Comparison of ENCODE assay signal across 2 cellular contexts in the genomic region with DNA sequence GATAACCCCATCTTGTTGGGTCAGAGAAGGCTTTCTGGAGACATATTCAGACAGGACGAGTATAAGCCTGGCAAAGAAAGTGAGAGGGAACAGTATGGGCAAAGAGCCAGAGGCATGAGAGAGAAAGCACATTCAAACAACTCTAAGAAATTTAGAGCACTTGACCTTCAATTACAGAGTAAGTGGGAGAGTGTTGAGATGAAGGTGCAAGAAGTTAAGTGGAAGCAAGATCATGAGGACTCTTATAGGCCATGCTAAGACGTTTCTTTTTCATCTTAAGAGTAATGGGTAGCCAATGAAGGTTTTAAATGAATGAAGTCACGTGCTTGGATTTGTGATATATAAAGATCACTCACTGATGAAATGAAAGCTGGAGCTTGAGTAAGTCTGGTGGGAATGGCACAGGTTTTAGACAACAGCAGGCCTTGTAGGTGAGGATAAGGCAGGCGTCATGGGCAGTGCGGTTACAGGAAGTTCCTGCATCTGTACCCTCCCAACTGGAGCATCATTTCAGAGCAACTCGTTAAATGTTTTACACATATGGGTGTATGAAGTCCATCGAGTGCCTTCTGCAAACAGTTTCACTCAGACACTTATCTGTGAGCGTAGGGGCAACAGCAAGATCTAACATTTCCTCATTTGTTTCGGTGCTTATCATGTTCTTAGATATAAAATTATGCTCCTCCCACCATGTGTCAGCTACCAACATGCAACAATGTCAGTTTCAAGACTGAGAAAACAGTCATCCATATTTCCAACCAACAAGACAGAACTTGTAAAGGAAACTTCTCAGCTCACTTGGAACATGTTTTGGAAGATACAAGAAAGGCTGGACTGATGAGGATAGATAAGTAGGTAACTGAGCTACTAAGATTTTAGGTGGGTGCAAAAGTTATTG.
TF ChIP-seq lines count a peak whose summit lies in the region.

No MANE protein-coding gene starts in this region.

TF ChIP-seq in HEK293, 187 proteins besides CTCF, POLR2A, EP300 and RAD21:
- TF ChIP-seq ZNF416 (tag by site-specific recombination; IDR thresholded peaks at IDR 0.05) (no peak), ZNF140 (tag by site-specific recombination; IDR thresholded peaks at IDR 0.05) (0 out of 2 replicates have a peak, but pooled peaks have one; percentile 9), SCRT1 (tag by site-specific recombination; IDR thresholded peaks at IDR 0.05; ENCODE audit: borderline replicate concordance) (no peak), ZXDB (tag by site-specific recombination; IDR thresholded peaks at IDR 0.05) (no peak), ZNF521 (tag by site-specific recombination; IDR thresholded peaks at IDR 0.05) (no peak), ZNF660 (tag by site-specific recombination; IDR thresholded peaks at IDR 0.05) (no peak), PRDM1 (tag by site-specific recombination; IDR thresholded peaks at IDR 0.05) (peak; percentile 56)
- TF ChIP-seq, protein P1, sequence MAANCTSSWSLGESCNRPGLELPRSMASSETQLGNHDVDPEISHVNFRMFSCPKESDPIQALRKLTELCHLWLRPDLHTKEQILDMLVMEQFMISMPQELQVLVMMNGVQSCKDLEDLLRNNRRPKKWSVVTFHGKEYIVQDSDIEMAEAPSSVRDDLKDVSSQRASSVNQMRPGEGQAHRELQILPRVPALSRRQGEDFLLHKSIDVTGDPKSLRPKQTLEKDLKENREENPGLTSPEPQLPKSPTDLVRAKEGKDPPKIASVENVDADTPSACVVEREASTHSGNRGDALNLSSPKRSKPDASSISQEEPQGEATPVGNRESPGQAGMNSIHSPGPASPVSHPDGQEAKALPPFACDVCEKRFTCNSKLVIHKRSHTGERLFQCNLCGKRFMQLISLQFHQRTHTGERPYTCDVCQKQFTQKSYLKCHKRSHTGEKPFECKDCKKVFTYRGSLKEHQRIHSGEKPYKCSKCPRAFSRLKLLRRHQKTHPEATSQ (tag by site-specific recombination; IDR thresholded peaks at IDR 0.05) = no peak
- TF ChIP-seq, protein P2, sequence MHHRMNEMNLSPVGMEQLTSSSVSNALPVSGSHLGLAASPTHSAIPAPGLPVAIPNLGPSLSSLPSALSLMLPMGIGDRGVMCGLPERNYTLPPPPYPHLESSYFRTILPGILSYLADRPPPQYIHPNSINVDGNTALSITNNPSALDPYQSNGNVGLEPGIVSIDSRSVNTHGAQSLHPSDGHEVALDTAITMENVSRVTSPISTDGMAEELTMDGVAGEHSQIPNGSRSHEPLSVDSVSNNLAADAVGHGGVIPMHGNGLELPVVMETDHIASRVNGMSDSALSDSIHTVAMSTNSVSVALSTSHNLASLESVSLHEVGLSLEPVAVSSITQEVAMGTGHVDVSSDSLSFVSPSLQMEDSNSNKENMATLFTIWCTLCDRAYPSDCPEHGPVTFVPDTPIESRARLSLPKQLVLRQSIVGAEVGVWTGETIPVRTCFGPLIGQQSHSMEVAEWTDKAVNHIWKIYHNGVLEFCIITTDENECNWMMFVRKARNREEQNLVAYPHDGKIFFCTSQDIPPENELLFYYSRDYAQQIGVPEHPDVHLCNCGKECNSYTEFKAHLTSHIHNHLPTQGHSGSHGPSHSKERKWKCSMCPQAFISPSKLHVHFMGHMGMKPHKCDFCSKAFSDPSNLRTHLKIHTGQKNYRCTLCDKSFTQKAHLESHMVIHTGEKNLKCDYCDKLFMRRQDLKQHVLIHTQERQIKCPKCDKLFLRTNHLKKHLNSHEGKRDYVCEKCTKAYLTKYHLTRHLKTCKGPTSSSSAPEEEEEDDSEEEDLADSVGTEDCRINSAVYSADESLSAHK (tag by site-specific recombination; IDR thresholded peaks at IDR 0.05) = 0 out of 2 replicates have a peak, but pooled peaks have one; percentile 17

TF ChIP-seq in K562, 482 proteins besides CTCF, POLR2A, EP300 and RAD21:
- TF ChIP-seq PTBP1 (IDR thresholded peaks at IDR 0.05; ENCODE audit: low read depth, low read length) (no peak), NFE2 (IDR thresholded peaks at IDR 0.05; ENCODE audit: low read depth) (no peak), HDAC3 (IDR thresholded peaks at IDR 0.05; ENCODE audit: borderline replicate concordance, partially characterized antibody) (no peak), ZNF551 (CRISPR knock-in tag; IDR thresholded peaks at IDR 0.05) (no peak), HIVEP1 (CRISPR knock-in tag; IDR thresholded peaks at IDR 0.05) (no peak), FOXK2 (conservative IDR thresholded peaks at IDR 0.05 in 1 of 2, IDR thresholded peaks at IDR 0.05 in 1 of 2; ENCODE audit: low read depth in 2 of 2) (no peak), RBFOX2 (IDR thresholded peaks at IDR 0.05; ENCODE audit: low read depth, low read length) (no peak), RBM14 (IDR thresholded peaks at IDR 0.05; ENCODE audit: borderline replicate concordance, insufficient read depth, low read depth, low read length) (no peak)
- TF ChIP-seq, protein P3, sequence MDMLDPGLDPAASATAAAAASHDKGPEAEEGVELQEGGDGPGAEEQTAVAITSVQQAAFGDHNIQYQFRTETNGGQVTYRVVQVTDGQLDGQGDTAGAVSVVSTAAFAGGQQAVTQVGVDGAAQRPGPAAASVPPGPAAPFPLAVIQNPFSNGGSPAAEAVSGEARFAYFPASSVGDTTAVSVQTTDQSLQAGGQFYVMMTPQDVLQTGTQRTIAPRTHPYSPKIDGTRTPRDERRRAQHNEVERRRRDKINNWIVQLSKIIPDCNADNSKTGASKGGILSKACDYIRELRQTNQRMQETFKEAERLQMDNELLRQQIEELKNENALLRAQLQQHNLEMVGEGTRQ (CRISPR knock-in tag; IDR thresholded peaks at IDR 0.05) = no peak
- TF ChIP-seq, protein P4, sequence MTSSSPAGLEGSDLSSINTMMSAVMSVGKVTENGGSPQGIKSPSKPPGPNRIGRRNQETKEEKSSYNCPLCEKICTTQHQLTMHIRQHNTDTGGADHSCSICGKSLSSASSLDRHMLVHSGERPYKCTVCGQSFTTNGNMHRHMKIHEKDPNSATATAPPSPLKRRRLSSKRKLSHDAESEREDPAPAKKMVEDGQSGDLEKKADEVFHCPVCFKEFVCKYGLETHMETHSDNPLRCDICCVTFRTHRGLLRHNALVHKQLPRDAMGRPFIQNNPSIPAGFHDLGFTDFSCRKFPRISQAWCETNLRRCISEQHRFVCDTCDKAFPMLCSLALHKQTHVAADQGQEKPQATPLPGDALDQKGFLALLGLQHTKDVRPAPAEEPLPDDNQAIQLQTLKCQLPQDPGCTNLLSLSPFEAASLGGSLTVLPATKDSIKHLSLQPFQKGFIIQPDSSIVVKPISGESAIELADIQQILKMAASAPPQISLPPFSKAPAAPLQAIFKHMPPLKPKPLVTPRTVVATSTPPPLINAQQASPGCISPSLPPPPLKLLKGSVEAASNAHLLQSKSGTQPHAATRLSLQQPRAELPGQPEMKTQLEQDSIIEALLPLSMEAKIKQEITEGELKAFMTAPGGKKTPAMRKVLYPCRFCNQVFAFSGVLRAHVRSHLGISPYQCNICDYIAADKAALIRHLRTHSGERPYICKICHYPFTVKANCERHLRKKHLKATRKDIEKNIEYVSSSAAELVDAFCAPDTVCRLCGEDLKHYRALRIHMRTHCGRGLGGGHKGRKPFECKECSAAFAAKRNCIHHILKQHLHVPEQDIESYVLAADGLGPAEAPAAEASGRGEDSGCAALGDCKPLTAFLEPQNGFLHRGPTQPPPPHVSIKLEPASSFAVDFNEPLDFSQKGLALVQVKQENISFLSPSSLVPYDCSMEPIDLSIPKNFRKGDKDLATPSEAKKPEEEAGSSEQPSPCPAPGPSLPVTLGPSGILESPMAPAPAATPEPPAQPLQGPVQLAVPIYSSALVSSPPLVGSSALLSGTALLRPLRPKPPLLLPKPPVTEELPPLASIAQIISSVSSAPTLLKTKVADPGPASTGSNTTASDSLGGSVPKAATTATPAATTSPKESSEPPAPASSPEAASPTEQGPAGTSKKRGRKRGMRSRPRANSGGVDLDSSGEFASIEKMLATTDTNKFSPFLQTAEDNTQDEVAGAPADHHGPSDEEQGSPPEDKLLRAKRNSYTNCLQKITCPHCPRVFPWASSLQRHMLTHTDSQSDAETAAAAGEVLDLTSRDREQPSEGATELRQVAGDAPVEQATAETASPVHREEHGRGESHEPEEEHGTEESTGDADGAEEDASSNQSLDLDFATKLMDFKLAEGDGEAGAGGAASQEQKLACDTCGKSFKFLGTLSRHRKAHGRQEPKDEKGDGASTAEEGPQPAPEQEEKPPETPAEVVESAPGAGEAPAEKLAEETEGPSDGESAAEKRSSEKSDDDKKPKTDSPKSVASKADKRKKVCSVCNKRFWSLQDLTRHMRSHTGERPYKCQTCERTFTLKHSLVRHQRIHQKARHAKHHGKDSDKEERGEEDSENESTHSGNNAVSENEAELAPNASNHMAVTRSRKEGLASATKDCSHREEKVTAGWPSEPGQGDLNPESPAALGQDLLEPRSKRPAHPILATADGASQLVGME (CRISPR knock-in tag; IDR thresholded peaks at IDR 0.05) = no peak
- TF ChIP-seq, protein P5, sequence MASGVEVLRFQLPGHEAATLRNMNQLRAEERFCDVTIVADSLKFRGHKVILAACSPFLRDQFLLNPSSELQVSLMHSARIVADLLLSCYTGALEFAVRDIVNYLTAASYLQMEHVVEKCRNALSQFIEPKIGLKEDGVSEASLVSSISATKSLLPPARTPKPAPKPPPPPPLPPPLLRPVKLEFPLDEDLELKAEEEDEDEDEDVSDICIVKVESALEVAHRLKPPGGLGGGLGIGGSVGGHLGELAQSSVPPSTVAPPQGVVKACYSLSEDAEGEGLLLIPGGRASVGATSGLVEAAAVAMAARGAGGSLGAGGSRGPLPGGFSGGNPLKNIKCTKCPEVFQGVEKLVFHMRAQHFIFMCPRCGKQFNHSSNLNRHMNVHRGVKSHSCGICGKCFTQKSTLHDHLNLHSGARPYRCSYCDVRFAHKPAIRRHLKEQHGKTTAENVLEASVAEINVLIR (CRISPR knock-in tag; IDR thresholded peaks at IDR 0.05) = no peak
- TF ChIP-seq, protein P6, sequence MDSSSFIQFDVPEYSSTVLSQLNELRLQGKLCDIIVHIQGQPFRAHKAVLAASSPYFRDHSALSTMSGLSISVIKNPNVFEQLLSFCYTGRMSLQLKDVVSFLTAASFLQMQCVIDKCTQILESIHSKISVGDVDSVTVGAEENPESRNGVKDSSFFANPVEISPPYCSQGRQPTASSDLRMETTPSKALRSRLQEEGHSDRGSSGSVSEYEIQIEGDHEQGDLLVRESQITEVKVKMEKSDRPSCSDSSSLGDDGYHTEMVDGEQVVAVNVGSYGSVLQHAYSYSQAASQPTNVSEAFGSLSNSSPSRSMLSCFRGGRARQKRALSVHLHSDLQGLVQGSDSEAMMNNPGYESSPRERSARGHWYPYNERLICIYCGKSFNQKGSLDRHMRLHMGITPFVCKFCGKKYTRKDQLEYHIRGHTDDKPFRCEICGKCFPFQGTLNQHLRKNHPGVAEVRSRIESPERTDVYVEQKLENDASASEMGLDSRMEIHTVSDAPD (CRISPR knock-in tag; IDR thresholded peaks at IDR 0.05) = no peak
